ENCODE assay signal across 8 cellular contexts in the genomic region with DNA sequence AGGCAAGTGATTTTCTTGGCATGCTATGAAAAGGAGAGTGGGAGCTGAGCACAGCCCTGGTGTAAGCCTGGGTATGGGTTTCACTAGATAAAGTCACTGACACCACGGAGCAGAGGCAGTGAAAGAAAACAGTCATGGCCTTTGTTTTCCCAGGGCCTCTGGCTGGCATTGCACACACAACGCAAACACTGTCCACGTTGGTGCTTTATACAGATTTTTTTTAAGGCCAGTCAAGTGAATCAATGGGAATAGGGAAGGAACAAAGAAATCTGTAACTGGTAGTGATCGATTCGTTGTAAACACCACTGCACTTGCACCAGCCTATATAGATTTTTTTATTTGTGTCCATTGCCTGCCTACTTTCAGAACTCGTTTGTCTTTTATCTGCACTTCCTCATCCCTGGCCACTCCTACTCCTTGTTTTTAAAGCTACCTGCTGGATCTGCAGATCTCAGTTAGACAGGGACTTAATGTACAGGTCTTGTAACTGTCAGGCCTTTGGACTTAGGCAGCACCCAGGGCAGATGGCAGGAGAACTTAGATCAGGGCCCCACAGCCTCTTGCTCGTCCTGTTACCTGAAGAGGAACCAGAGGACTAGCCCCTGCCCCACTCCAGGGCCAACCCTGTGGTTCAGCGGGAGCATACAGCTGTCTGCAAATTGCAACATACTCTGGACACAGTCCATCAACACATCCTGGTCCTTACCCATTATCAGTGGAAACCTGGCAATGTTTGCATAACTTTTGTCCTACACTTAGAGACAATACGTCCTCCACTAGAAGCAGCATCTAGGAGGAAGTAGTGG. TPM values are rescaled to one million over a fixed set of nuclear protein-coding genes. Genes with fewer than 3 reads are reported as not detected.
DNase-seq lines count a peak whose midpoint lies in the region; ATAC-seq and TF ChIP-seq lines count a peak whose summit lies in the region.

No MANE protein-coding gene starts in this region.

- H3K27ac Mint-ChIP-seq in activated naive CD8-positive, alpha-beta T cell treated with anti-CD3 and anti-CD28 coated beads, Interleukin-2, amount 50 U/mL, for 24 hours, result no peak overlapping the region

- DNase-seq in NCI-H1694 treated with DMSO at 0.1 percent for 48 hours (lab: John Stamatoyannopoulos, UW) (peak; percentile 14), NCI-H1694 (lab: John Stamatoyannopoulos, UW) (no peak), left cardiac atrium (peak; percentile 66), sciatic nerve (ENCODE audit: low spot score) (no peak), NCI-H524 (lab: John Stamatoyannopoulos, UW) (no peak)
- DNase-seq in activated naive CD8-positive, alpha-beta T cell treated with anti-CD3 and anti-CD28 coated beads, Interleukin-2, amount 50 U/mL, for 24 hours, result no peak
- DNase-seq in activated effector memory CD4-positive, alpha-beta T cell treated with anti-CD3 and anti-CD28 coated beads, Interleukin-2, amount 50 U/mL, for 16 hours, result no peak

- no peaks in the 10 kb centered on the region for H3K9me3 Mint-ChIP-seq in activated naive CD8-positive, alpha-beta T cell treated with anti-CD3 and anti-CD28 coated beads, Interleukin-2, amount 50 U/mL, for 24 hours

- intact Hi-C loops in left cardiac atrium (cut with DNase I), result loop anchor here in 1 of 2 donors (5.0 kb wide), 1 partner anchor 33 kb away; a partner anchor contains a TSS
- intact Hi-C loops in sciatic nerve (cut with DNase I), result no loop called here

- peak overlapping the region; percentile 98 for H3K27ac ChIP-seq in VCaP

- no peak overlapping the region for H3K4me3 Mint-ChIP-seq in activated naive CD8-positive, alpha-beta T cell treated with anti-CD3 and anti-CD28 coated beads, Interleukin-2, amount 50 U/mL, for 24 hours

- peaks cover 27% of the 10 kb centered on the region for H3K4me1 Mint-ChIP-seq in activated naive CD8-positive, alpha-beta T cell treated with anti-CD3 and anti-CD28 coated beads, Interleukin-2, amount 50 U/mL, for 24 hours

- H3K36me3 Mint-ChIP-seq in activated naive CD8-positive, alpha-beta T cell treated with anti-CD3 and anti-CD28 coated beads, Interleukin-2, amount 50 U/mL, for 24 hours (ENCODE audit: low read depth), result no peaks in the 10 kb centered on the region

- no peaks in the 10 kb centered on the region for H3K27me3 Mint-ChIP-seq in activated naive CD8-positive, alpha-beta T cell treated with anti-CD3 and anti-CD28 coated beads, Interleukin-2, amount 50 U/mL, for 24 hours

- ATAC-seq in left cardiac atrium (peak; percentile 81 to 86), sciatic nerve (peak; percentile 62)
- ATAC-seq in activated naive CD8-positive, alpha-beta T cell treated with anti-CD3 and anti-CD28 coated beads, Interleukin-2, amount 50 U/mL, for 24 hours, result no peak

- 0 out of 2 replicates have a peak, but pooled peaks have one; percentile 5 for TF ChIP-seq CTCF in VCaP (conservative IDR thresholded peaks at IDR 0.05)

RNA-seq across cellular contexts. Expression of a gene that starts 10.6 kb away (rescaled TPM):
- total RNA-seq in left cardiac atrium, result not detected
- not detected for total RNA-seq in sciatic nerve

RNA-seq across cellular contexts. Expression of a gene that starts 34.2 kb away (rescaled TPM):
- total RNA-seq in left cardiac atrium (10 to 100 TPM; 25.2 to 37.8 TPM), sciatic nerve (53.2 TPM)

RNA-seq across cellular contexts. Expression of a gene that starts 52.7 kb away (rescaled TPM):
- total RNA-seq in left cardiac atrium (10 to 100 TPM; 16.9 to 19.8 TPM), sciatic nerve (31.3 TPM)

Comparison
In these comparisons a context has a peak if more than half of its experiments do, and no peak if none do; other contexts are left out.
1. DNase-seq: peak in NCI-H1694 treated with DMSO at 0.1 percent for 48 hours (single experiment) and left cardiac atrium (single experiment); none in NCI-H1694 (single experiment), sciatic nerve (single experiment), NCI-H524 (0 of 2), activated naive CD8-positive, alpha-beta T cell treated with anti-CD3 and anti-CD28 coated beads, Interleukin-2, amount 50 U/mL, for 24 hours (single experiment) and activated effector memory CD4-positive, alpha-beta T cell treated with anti-CD3 and anti-CD28 coated beads, Interleukin-2, amount 50 U/mL, for 16 hours (single experiment).